2 cellular contexts compared by ENCODE assay signal in the genomic region with DNA sequence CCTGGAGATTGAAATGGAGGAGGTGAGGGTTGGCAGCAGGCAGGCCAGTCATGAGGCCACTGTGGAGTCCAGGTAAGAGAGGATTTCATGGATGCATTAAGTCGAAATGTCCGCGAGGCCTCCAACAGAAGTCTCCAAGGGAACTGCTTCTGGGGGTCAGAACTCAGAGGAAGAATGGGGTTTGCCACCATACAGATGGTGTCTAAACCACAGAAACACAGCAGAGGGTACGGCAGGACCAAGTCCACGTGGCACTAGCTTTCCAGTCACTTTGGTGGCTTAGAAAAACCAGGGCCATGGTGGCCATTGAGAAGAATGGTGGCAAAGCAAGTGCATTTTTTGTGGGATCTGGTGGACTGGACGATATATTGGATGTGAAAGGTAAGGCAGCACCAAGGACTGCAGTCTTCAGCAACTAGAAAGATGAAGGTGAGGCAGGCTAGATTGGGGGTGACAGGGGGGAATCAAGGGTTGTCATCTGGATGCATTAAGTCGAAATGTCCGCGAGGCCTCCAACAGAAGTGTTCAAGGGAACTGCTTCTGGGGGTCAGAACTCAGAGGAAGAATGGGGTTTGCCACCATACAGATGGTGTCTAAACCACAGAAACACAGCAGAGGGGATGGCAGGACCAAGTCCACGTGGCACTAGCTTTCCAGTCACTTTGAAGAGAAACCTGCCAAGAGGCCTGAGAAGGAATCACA.
TF ChIP-seq lines count a peak whose summit lies in the region.

No MANE protein-coding gene starts in this region.

TF ChIP-seq in GM23338, 12 proteins besides CTCF, POLR2A, EP300 and RAD21 (continues in another document):
- TF ChIP-seq, protein P1, sequence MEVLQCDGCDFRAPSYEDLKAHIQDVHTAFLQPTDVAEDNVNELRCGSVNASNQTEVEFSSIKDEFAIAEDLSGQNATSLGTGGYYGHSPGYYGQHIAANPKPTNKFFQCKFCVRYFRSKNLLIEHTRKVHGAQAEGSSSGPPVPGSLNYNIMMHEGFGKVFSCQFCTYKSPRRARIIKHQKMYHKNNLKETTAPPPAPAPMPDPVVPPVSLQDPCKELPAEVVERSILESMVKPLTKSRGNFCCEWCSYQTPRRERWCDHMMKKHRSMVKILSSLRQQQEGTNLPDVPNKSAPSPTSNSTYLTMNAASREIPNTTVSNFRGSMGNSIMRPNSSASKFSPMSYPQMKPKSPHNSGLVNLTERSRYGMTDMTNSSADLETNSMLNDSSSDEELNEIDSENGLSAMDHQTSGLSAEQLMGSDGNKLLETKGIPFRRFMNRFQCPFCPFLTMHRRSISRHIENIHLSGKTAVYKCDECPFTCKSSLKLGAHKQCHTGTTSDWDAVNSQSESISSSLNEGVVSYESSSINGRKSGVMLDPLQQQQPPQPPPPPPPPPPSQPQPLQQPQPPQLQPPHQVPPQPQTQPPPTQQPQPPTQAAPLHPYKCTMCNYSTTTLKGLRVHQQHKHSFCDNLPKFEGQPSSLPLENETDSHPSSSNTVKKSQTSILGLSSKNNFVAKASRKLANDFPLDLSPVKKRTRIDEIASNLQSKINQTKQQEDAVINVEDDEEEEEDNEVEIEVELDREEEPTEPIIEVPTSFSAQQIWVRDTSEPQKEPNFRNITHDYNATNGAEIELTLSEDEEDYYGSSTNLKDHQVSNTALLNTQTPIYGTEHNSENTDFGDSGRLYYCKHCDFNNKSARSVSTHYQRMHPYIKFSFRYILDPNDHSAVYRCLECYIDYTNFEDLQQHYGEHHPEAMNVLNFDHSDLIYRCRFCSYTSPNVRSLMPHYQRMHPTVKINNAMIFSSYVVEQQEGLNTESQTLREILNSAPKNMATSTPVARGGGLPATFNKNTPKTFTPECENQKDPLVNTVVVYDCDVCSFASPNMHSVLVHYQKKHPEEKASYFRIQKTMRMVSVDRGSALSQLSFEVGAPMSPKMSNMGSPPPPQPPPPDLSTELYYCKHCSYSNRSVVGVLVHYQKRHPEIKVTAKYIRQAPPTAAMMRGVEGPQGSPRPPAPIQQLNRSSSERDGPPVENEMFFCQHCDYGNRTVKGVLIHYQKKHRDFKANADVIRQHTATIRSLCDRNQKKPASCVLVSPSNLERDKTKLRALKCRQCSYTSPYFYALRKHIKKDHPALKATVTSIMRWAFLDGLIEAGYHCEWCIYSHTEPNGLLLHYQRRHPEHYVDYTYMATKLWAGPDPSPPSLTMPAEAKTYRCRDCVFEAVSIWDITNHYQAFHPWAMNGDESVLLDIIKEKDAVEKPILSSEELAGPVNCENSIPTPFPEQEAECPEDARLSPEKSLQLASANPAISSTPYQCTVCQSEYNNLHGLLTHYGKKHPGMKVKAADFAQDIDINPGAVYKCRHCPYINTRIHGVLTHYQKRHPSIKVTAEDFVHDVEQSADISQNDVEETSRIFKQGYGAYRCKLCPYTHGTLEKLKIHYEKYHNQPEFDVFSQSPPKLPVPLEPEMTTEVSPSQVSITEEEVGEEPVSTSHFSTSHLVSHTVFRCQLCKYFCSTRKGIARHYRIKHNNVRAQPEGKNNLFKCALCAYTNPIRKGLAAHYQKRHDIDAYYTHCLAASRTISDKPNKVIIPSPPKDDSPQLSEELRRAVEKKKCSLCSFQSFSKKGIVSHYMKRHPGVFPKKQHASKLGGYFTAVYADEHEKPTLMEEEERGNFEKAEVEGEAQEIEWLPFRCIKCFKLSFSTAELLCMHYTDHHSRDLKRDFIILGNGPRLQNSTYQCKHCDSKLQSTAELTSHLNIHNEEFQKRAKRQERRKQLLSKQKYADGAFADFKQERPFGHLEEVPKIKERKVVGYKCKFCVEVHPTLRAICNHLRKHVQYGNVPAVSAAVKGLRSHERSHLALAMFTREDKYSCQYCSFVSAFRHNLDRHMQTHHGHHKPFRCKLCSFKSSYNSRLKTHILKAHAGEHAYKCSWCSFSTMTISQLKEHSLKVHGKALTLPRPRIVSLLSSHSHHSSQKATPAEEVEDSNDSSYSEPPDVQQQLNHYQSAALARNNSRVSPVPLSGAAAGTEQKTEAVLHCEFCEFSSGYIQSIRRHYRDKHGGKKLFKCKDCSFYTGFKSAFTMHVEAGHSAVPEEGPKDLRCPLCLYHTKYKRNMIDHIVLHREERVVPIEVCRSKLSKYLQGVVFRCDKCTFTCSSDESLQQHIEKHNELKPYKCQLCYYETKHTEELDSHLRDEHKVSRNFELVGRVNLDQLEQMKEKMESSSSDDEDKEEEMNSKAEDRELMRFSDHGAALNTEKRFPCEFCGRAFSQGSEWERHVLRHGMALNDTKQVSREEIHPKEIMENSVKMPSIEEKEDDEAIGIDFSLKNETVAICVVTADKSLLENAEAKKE (CRISPR knock-in tag; IDR thresholded peaks at IDR 0.05) = no peak
- no peak for TF ChIP-seq NANOG (IDR thresholded peaks at IDR 0.05; ENCODE audit: borderline replicate concordance)
- no peak for TF ChIP-seq STAT1 (IDR thresholded peaks at IDR 0.05; ENCODE audit: unreplicated experiment)
- no peak for TF ChIP-seq JUNB (IDR thresholded peaks at IDR 0.05; ENCODE audit: unreplicated experiment)
- TF ChIP-seq CREB1 (CRISPR knock-in tag; IDR thresholded peaks at IDR 0.05; ENCODE audit: low read depth) = no peak
- TF ChIP-seq ZNF331 (CRISPR knock-in tag; IDR thresholded peaks at IDR 0.05; ENCODE audit: low read depth) = no peak
- TF ChIP-seq, protein P2, sequence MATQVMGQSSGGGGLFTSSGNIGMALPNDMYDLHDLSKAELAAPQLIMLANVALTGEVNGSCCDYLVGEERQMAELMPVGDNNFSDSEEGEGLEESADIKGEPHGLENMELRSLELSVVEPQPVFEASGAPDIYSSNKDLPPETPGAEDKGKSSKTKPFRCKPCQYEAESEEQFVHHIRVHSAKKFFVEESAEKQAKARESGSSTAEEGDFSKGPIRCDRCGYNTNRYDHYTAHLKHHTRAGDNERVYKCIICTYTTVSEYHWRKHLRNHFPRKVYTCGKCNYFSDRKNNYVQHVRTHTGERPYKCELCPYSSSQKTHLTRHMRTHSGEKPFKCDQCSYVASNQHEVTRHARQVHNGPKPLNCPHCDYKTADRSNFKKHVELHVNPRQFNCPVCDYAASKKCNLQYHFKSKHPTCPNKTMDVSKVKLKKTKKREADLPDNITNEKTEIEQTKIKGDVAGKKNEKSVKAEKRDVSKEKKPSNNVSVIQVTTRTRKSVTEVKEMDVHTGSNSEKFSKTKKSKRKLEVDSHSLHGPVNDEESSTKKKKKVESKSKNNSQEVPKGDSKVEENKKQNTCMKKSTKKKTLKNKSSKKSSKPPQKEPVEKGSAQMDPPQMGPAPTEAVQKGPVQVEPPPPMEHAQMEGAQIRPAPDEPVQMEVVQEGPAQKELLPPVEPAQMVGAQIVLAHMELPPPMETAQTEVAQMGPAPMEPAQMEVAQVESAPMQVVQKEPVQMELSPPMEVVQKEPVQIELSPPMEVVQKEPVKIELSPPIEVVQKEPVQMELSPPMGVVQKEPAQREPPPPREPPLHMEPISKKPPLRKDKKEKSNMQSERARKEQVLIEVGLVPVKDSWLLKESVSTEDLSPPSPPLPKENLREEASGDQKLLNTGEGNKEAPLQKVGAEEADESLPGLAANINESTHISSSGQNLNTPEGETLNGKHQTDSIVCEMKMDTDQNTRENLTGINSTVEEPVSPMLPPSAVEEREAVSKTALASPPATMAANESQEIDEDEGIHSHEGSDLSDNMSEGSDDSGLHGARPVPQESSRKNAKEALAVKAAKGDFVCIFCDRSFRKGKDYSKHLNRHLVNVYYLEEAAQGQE (IDR thresholded peaks at IDR 0.05; ENCODE audit: unreplicated experiment) = no peak
- no peak for TF ChIP-seq EZH2 (IDR thresholded peaks at IDR 0.05; ENCODE audit: low read depth, unreplicated experiment)
- TF ChIP-seq EZH2phosphoT487 (IDR thresholded peaks at IDR 0.05; ENCODE audit: unreplicated experiment) = no peak
- no peak for TF ChIP-seq POLR2AphosphoS5 (IDR thresholded peaks at IDR 0.05; ENCODE audit: low read depth)
- TF ChIP-seq ZNF114 (CRISPR knock-in tag; IDR thresholded peaks at IDR 0.05) = no peak

TF ChIP-seq in H1, 55 proteins besides CTCF, POLR2A, EP300 and RAD21:
- TF ChIP-seq TBP (IDR thresholded peaks at IDR 0.05; ENCODE audit: low read depth, low read length) = no peak
- TF ChIP-seq RFX5 (IDR thresholded peaks at IDR 0.05; ENCODE audit: borderline replicate concordance, low read depth, low read length) = no peak
- no peak for TF ChIP-seq KDM4A (IDR thresholded peaks at IDR 0.05; ENCODE audit: low read depth, low read length, severe bottlenecking)
- no peak for TF ChIP-seq SAP30 (IDR thresholded peaks at IDR 0.05; ENCODE audit: insufficient read depth, insufficient replicate concordance, low read length)
- TF ChIP-seq RNF2 (IDR thresholded peaks at IDR 0.05; ENCODE audit: borderline replicate concordance, low read depth, low read length, missing control alignments, poor library complexity, severe bottlenecking) = no peak
- no peak for TF ChIP-seq TAF1 (IDR thresholded peaks at IDR 0.05; ENCODE audit: low read depth, low read length)
- no peak for TF ChIP-seq CHD2 (IDR thresholded peaks at IDR 0.05; ENCODE audit: low read length)
- no peak for TF ChIP-seq TEAD4 (IDR thresholded peaks at IDR 0.05; ENCODE audit: low read depth, low read length)
- TF ChIP-seq KDM1A (IDR thresholded peaks at IDR 0.05; ENCODE audit: borderline replicate concordance, low read length) = no peak
- no peak for TF ChIP-seq CHD1 (IDR thresholded peaks at IDR 0.05; ENCODE audit: low read depth, low read length)
- no peak for TF ChIP-seq HDAC2 (IDR thresholded peaks at IDR 0.05; ENCODE audit: borderline replicate concordance in 1 of 2, low read depth in 2 of 2, low read length in 2 of 2)
- TF ChIP-seq EZH2 (IDR thresholded peaks at IDR 0.05; ENCODE audit: low read depth, low read length, severe bottlenecking) = no peak
- no peak for TF ChIP-seq CREB1 (IDR thresholded peaks at IDR 0.05)
- TF ChIP-seq JUN (IDR thresholded peaks at IDR 0.05; ENCODE audit: low read depth, low read length) = no peak
- TF ChIP-seq YY1 (IDR thresholded peaks at IDR 0.05; ENCODE audit: low read depth, low read length) = no peak
- no peak for TF ChIP-seq NRF1 (IDR thresholded peaks at IDR 0.05; ENCODE audit: low read depth, low read length)
- no peak for TF ChIP-seq CBX8 (IDR thresholded peaks at IDR 0.05; ENCODE audit: borderline replicate concordance, low read depth, low read length)
- TF ChIP-seq TCF12 (IDR thresholded peaks at IDR 0.05; ENCODE audit: low read depth, low read length) = no peak
- TF ChIP-seq JUND (IDR thresholded peaks at IDR 0.05; ENCODE audit: low read length) = no peak
